ENCODE assay signal across 9 cellular contexts in genomic region chr14:93976477-93977057, GRCh38. TPM values are rescaled to one million over a fixed set of nuclear protein-coding genes. Genes with fewer than 3 reads are reported as not detected.
A peak's percentile ranks its signal among the peaks of the same experiment; 100 is the strongest.
DNase-seq lines count a peak whose midpoint lies in the region; ATAC-seq, FAIRE-seq and TF ChIP-seq lines count a peak whose summit lies in the region.
"Had no signal": no experiment of that assay in that cellular context is flagged by ENCODE, and none has a peak within 500 bp of the region (broad histone marks: within the 10 kb centered on the region; RNA-seq: fewer than 3 reads in every experiment).

A gene with protein sequence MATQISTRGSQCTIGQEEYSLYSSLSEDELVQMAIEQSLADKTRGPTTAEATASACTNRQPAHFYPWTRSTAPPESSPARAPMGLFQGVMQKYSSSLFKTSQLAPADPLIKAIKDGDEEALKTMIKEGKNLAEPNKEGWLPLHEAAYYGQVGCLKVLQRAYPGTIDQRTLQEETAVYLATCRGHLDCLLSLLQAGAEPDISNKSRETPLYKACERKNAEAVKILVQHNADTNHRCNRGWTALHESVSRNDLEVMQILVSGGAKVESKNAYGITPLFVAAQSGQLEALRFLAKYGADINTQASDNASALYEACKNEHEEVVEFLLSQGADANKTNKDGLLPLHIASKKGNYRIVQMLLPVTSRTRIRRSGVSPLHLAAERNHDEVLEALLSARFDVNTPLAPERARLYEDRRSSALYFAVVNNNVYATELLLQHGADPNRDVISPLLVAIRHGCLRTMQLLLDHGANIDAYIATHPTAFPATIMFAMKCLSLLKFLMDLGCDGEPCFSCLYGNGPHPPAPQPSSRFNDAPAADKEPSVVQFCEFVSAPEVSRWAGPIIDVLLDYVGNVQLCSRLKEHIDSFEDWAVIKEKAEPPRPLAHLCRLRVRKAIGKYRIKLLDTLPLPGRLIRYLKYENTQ (minus strand): TSS chr14:93976570. CDS start chr14:93964539, 12,031 bp downstream.

- H3K79me2 ChIP-seq in smooth muscle cell (ENCODE audit: low read depth) (no peaks in the 10 kb centered on the region), trophoblast cell (ENCODE audit: control insufficient read depth, insufficient read depth, low read length, poor library complexity) (no peaks in the 10 kb centered on the region)

- peaks cover 31 to 50% of the 10 kb centered on the region in 2 donors for H3K4me1 ChIP-seq in duodenal mucosa (ENCODE audit: control insufficient read depth in 1 of 2, insufficient read depth in 2 of 2, low read length in 2 of 2)
- H3K4me1 ChIP-seq in smooth muscle cell (ENCODE audit: low read depth) = peaks cover 7% of the 10 kb centered on the region
- no peaks in the 10 kb centered on the region for H3K4me1 ChIP-seq in adrenal gland (replicated peaks in 1 of 2)
- no peaks in the 10 kb centered on the region for H3K4me1 ChIP-seq in trophoblast cell (ENCODE audit: control insufficient read depth in 1 of 2, insufficient read depth in 2 of 2, low read length in 2 of 2)

- ATAC-seq in HG03432 (IDR thresholded peaks at IDR 0.05; ENCODE audit: unreplicated experiment) = peak; percentile 12

- DNase-seq in stimulated activated CD4-positive, alpha-beta T cell treated with anti-CD3 and anti-CD28 coated beads, Interleukin-1b, Interleukin-23, amount 100 ng/mL, for 48 hours = peak; percentile 61
- no peak for DNase-seq in stimulated activated CD4-positive, alpha-beta T cell treated with anti-CD3 and anti-CD28 coated beads, Interleukin-12 subunit alpha, Interleukin-12 subunit beta, amount 100 ng/mL, for 4 hours
- DNase-seq in smooth muscle cell (lab: John Stamatoyannopoulos, UW; ENCODE audit: unreplicated experiment) (no peak), adrenal gland (no peak), GM12892 (ENCODE audit: insufficient read length) (no peak), trophoblast cell (no peak)

- WGBS in smooth muscle cell (ENCODE audit: low lambda C conversion rate) = 65% methylated on average over 12 of the region's 12 CpGs
- 40 to 52% (median 48%) methylated on average over 12 of the region's 12 CpGs for WGBS in adrenal gland, 4 donors
- no CpG with 5 or more reads among the region's 12 CpGs for WGBS in trophoblast cell (ENCODE audit: extremely low coverage, insufficient coverage, insufficient read length)

- H3K9ac ChIP-seq in duodenal mucosa (ENCODE audit: low read depth in 1 of 2, low read length in 2 of 2) = peak within 1 kb of the TSS; percentile 26 to 42
- no peak within 1 kb of the TSS for H3K9ac ChIP-seq in smooth muscle cell (ENCODE audit: low read depth)
- H3K9ac ChIP-seq in trophoblast cell (ENCODE audit: low read length) = no peak within 1 kb of the TSS

- peak within 1 kb of the TSS; percentile 41 to 53 for H3K4me3 ChIP-seq in duodenal mucosa (ENCODE audit: low read depth in 1 of 2, low read length in 2 of 2)
- no peak within 1 kb of the TSS for H3K4me3 ChIP-seq in smooth muscle cell
- H3K4me3 ChIP-seq in adrenal gland = no peak within 1 kb of the TSS
- no peak within 1 kb of the TSS for H3K4me3 ChIP-seq in trophoblast cell (ENCODE audit: low read depth, low read length)

- H2AFZ ChIP-seq in smooth muscle cell (ENCODE audit: low read depth) = peak within 1 kb of the TSS; percentile 18
- H2AFZ ChIP-seq in trophoblast cell (ENCODE audit: insufficient read depth, low read length, poor library complexity) = no peak within 1 kb of the TSS

- H2AK5ac ChIP-seq in trophoblast cell (ENCODE audit: low read length) = no peak within 1 kb of the TSS

- no peak within 1 kb of the TSS for H3K23ac ChIP-seq in trophoblast cell (ENCODE audit: low read length)

- no peak within 1 kb of the TSS for H2BK120ac ChIP-seq in trophoblast cell (ENCODE audit: insufficient read depth, low read length, poor library complexity)

- no peak within 1 kb of the TSS for H2BK12ac ChIP-seq in trophoblast cell (ENCODE audit: low read length)

- H3K18ac ChIP-seq in trophoblast cell (ENCODE audit: low read length) = no peak within 1 kb of the TSS

- intact Hi-C loops in adrenal gland (cut with DNase I) = no loop called here

- no peak for TF ChIP-seq POLR2A in adrenal gland (IDR thresholded peaks at IDR 0.05)
- no peak; the same call in none of the 2 replicates for TF ChIP-seq POLR2A in GM12892 (IDR thresholded peaks at IDR 0.05; ENCODE audit: low read depth, low read length)

- H3K14ac ChIP-seq in trophoblast cell (ENCODE audit: low read length) = no peak within 1 kb of the TSS

- no peak for FAIRE-seq in GM12892 (lab: Jason Lieb, UNC)
- FAIRE-seq: G401.6 had no signal

- no peak for TF ChIP-seq CTCF in smooth muscle cell (IDR thresholded peaks at IDR 0.05; ENCODE audit: borderline replicate concordance, insufficient read depth, poor library complexity, severe bottlenecking)
- no peak for TF ChIP-seq CTCF in adrenal gland (IDR thresholded peaks at IDR 0.05)

- H3K36me3 ChIP-seq in duodenal mucosa (ENCODE audit: control insufficient read depth in 1 of 2, insufficient read depth in 2 of 2, low read length in 2 of 2) = no peaks in the 10 kb centered on the region
- H3K36me3 ChIP-seq in smooth muscle cell (ENCODE audit: low read depth) = no peaks in the 10 kb centered on the region
- no peaks in the 10 kb centered on the region for H3K36me3 ChIP-seq in adrenal gland (replicated peaks in 1 of 2)
- H3K36me3 ChIP-seq in trophoblast cell (ENCODE audit: control insufficient read depth in 1 of 2, insufficient read depth in 2 of 2, low read length in 2 of 2) = no peaks in the 10 kb centered on the region

- H3F3A ChIP-seq in smooth muscle cell (ENCODE audit: low read depth) = no peaks in the 10 kb centered on the region

- no peak within 1 kb of the TSS for H4K91ac ChIP-seq in trophoblast cell (ENCODE audit: low read depth, low read length)

- H4K12ac ChIP-seq in trophoblast cell (ENCODE audit: low read depth, low read length) = no peak within 1 kb of the TSS

- H3K9me3 ChIP-seq in duodenal mucosa (ENCODE audit: control insufficient read depth in 1 of 2, low read length in 2 of 2) (no peaks in the 10 kb centered on the region), smooth muscle cell (replicated peaks; ENCODE audit: low read depth) (no peaks in the 10 kb centered on the region), adrenal gland (replicated peaks in 1 of 3) (no peaks in the 10 kb centered on the region), trophoblast cell (ENCODE audit: insufficient read depth, low read depth, low read length) (no peaks in the 10 kb centered on the region)

- H3K4me2 ChIP-seq in smooth muscle cell (peak within 1 kb of the TSS; percentile 25), trophoblast cell (ENCODE audit: low read length) (no peak within 1 kb of the TSS)

- H4K20me1 ChIP-seq in smooth muscle cell (ENCODE audit: low read depth) = no peaks in the 10 kb centered on the region

- H2BK5ac ChIP-seq in trophoblast cell (ENCODE audit: low read depth, low read length, poor library complexity) = no peak within 1 kb of the TSS

- H3K27ac ChIP-seq in duodenal mucosa (ENCODE audit: low read depth, low read length) = peak within 1 kb of the TSS; percentile 39
- H3K27ac ChIP-seq in smooth muscle cell (ENCODE audit: low read depth) = no peak within 1 kb of the TSS
- no peak within 1 kb of the TSS for H3K27ac ChIP-seq in adrenal gland
- H3K27ac ChIP-seq in trophoblast cell (ENCODE audit: low read depth, low read length) = no peak within 1 kb of the TSS

- no peak within 1 kb of the TSS for H4K8ac ChIP-seq in trophoblast cell (ENCODE audit: low read depth, low read length)

- no peaks in the 10 kb centered on the region for H3K27me3 ChIP-seq in duodenal mucosa (ENCODE audit: control insufficient read depth in 1 of 2, insufficient read depth in 2 of 2, low read length in 2 of 2)
- no peaks in the 10 kb centered on the region for H3K27me3 ChIP-seq in smooth muscle cell (ENCODE audit: low read depth)
- H3K27me3 ChIP-seq in adrenal gland = no peaks in the 10 kb centered on the region
- no peaks in the 10 kb centered on the region for H3K27me3 ChIP-seq in trophoblast cell (ENCODE audit: insufficient read depth, low read length)

- no peaks in the 10 kb centered on the region for H3K79me1 ChIP-seq in trophoblast cell (ENCODE audit: low read length)

- no peak within 1 kb of the TSS for H3K4ac ChIP-seq in trophoblast cell (ENCODE audit: low read depth, low read length)

RNA-seq across cellular contexts. Expression of the gene that starts here (rescaled TPM):
- total RNA-seq in smooth muscle cell (0.99 and 6.5 TPM in 2 replicates), adrenal gland (1 to 10 TPM in 1 of 8 donors, under 1 TPM in 6, not detected in 1; 0.19 to 1.5 (median 0.47) TPM)
- polyA plus RNA-seq in smooth muscle cell (0.30 TPM in 1 of 2 replicates, not detected in the other), adrenal gland (1 to 10 TPM in 2 of 3 donors, under 1 TPM in 1; 0.44 to 3.5 (median 2.2) TPM)
- 25.2 TPM for polyA plus RNA-seq in GM12892 (2012; ENCODE audit: missing spikeins)
- polyA plus RNA-seq in trophoblast cell (2013) = 0.83 and 1.3 TPM in 2 replicates

Comparison
In these comparisons a context has a peak if more than half of its experiments do, and no peak if none do; other contexts are left out.
1. H3K4me3 ChIP-seq: peak in duodenal mucosa (2 of 2); none in smooth muscle cell (single experiment), adrenal gland (0 of 4) and trophoblast cell (single experiment).
2. H3K9ac ChIP-seq: peak in duodenal mucosa (2 of 2); none in smooth muscle cell (single experiment) and trophoblast cell (single experiment).